8 cellular contexts compared by ENCODE assay signal in genomic region chr11:11036185-11037161, GRCh38.
DNase-seq lines count a peak whose midpoint lies in the region; ATAC-seq, FAIRE-seq and TF ChIP-seq lines count a peak whose summit lies in the region.

No MANE protein-coding gene starts in this region.

- intact Hi-C loops in lower lobe of right lung (cut with DNase I), result no loop called here

- H3K4me1 ChIP-seq in lower lobe of right lung, result peaks cover 15% of the 10 kb centered on the region
- H3K4me1 ChIP-seq in upper lobe of left lung, result peaks cover 0 to 19% (median 2%) of the 10 kb centered on the region in 4 donors

- TF ChIP-seq CTCF in LNCaP clone FGC (IDR thresholded peaks at IDR 0.05; ENCODE audit: control insufficient read depth, extremely low read depth, insufficient read depth), result peak; percentile 79
- peak; percentile 74 for TF ChIP-seq CTCF in lower lobe of right lung (IDR thresholded peaks at IDR 0.05)
- peak in 5 of 6 experiments; percentile 57 to 67 (median 61) for TF ChIP-seq CTCF in upper lobe of left lung (IDR thresholded peaks at IDR 0.05)

- H3K27me3 ChIP-seq in lower lobe of right lung (ENCODE audit: low read depth) (no peaks in the 10 kb centered on the region), upper lobe of left lung (no peaks in the 10 kb centered on the region)

- WGBS in upper lobe of left lung, 2 donors, result 77 to 83% methylated on average over 4 of the region's 4 CpGs

- DNase-seq in AG08395 (ENCODE audit: low spot score), result peak; percentile 27
- peak; percentile 67 for DNase-seq in LNCaP clone FGC (ENCODE audit: low read depth)
- peak; percentile 1 for DNase-seq in SHP77 treated with DMSO at 0.1 percent for 48 hours (lab: John Stamatoyannopoulos, UW)
- DNase-seq in dermis blood vessel endothelial cell, result peak; percentile 79
- DNase-seq in lower lobe of right lung, result no peak
- DNase-seq in upper lobe of left lung, result peak in 1 of 2 donors; percentile 26

- H3K9me3 ChIP-seq in lower lobe of right lung, result no peaks in the 10 kb centered on the region
- H3K9me3 ChIP-seq in upper lobe of left lung, result no peaks in the 10 kb centered on the region

- H3K36me3 ChIP-seq in lower lobe of right lung, result no peaks in the 10 kb centered on the region
- H3K36me3 ChIP-seq in upper lobe of left lung, result no peaks in the 10 kb centered on the region

- no peak for TF ChIP-seq POLR2A in upper lobe of left lung (IDR thresholded peaks at IDR 0.05)

- H3K27ac ChIP-seq in lower lobe of right lung, result no peak overlapping the region
- no peak overlapping the region for H3K27ac ChIP-seq in upper lobe of left lung

- peak; percentile 82 to 90 for ATAC-seq in lower lobe of right lung
- peak; percentile 69 to 78 for ATAC-seq in upper lobe of left lung (ENCODE audit: low FRiP score in 2 of 2)
- ATAC-seq in HG02973 (IDR thresholded peaks at IDR 0.05; ENCODE audit: unreplicated experiment), result no peak

- peak; percentile 19 for FAIRE-seq in G401.6 (lab: Jason Lieb, UNC)

- H3K4me3 ChIP-seq in LNCaP clone FGC (ENCODE audit: low read depth, low read length) (no peak overlapping the region), lower lobe of right lung (no peak overlapping the region), upper lobe of left lung (no peak overlapping the region)

- no peak for TF ChIP-seq EP300 in upper lobe of left lung (IDR thresholded peaks at IDR 0.05)
